In genomic region chr5:134547579-134547978, GRCh38 we compare ENCODE assay signal across 10 cellular contexts. TPM values are rescaled to one million over a fixed set of nuclear protein-coding genes. Genes with fewer than 3 reads are reported as not detected.
A peak's percentile ranks its signal among the peaks of the same experiment; 100 is the strongest.
DNase-seq lines count a peak whose midpoint lies in the region; ATAC-seq and TF ChIP-seq lines count a peak whose summit lies in the region.
"Had no signal": no experiment of that assay in that cellular context is flagged by ENCODE, and none has a peak within 500 bp of the region (broad histone marks: within the 10 kb centered on the region; RNA-seq: fewer than 3 reads in every experiment).

No MANE protein-coding gene starts in this region.

- peaks cover 6% of the 10 kb centered on the region for H3K36me3 Mint-ChIP-seq in activated naive CD4-positive, alpha-beta T cell treated with anti-CD3 and anti-CD28 coated beads, Interleukin-2, amount 50 U/mL, for 24 hours
- peaks cover 35% of the 10 kb centered on the region for H3K36me3 Mint-ChIP-seq in activated naive CD8-positive, alpha-beta T cell treated with anti-CD3 and anti-CD28 coated beads, Interleukin-2, amount 50 U/mL, for 24 hours (ENCODE audit: low read depth)
- peaks cover 9% of the 10 kb centered on the region for H3K36me3 Mint-ChIP-seq in chondrocyte (ENCODE audit: low read depth)

- no peak overlapping the region for H3K4me3 ChIP-seq in tibial artery

- no peak for TF ChIP-seq CTCF in tibial artery (IDR thresholded peaks at IDR 0.05)
- TF ChIP-seq CTCF in chondrocyte (IDR thresholded peaks at IDR 0.05), result no peak

- H3K9me3 ChIP-seq in tibial artery, result no peaks in the 10 kb centered on the region

- intact Hi-C loops in tibial artery (cut with DNase I; ENCODE audit: low total_unique reads), result no loop called here

- no peaks in the 10 kb centered on the region for H3K9me3 Mint-ChIP-seq in activated naive CD4-positive, alpha-beta T cell treated with anti-CD3 and anti-CD28 coated beads, Interleukin-2, amount 50 U/mL, for 24 hours
- no peaks in the 10 kb centered on the region for H3K9me3 Mint-ChIP-seq in activated naive CD8-positive, alpha-beta T cell treated with anti-CD3 and anti-CD28 coated beads, Interleukin-2, amount 50 U/mL, for 24 hours
- no peaks in the 10 kb centered on the region for H3K9me3 Mint-ChIP-seq in chondrocyte (ENCODE audit: low read depth)
- H3K9me3 Mint-ChIP-seq: dendritic cell treated with granulocyte-macrophage colony-stimulating factor and Interleukin-4, amounts not matched to agents 40 ng/mL and 50 ng/mL, for 4 days had no signal

- peaks cover 67% of the 10 kb centered on the region for H3K4me1 Mint-ChIP-seq in activated naive CD4-positive, alpha-beta T cell treated with anti-CD3 and anti-CD28 coated beads, Interleukin-2, amount 50 U/mL, for 24 hours
- peaks cover 77% of the 10 kb centered on the region for H3K4me1 Mint-ChIP-seq in activated naive CD8-positive, alpha-beta T cell treated with anti-CD3 and anti-CD28 coated beads, Interleukin-2, amount 50 U/mL, for 24 hours
- H3K4me1 Mint-ChIP-seq in chondrocyte (ENCODE audit: low read depth), result peaks cover 28% of the 10 kb centered on the region

- H3K36me3 ChIP-seq in tibial artery, result peaks cover 5 to 83% (median 51%) of the 10 kb centered on the region in 3 donors

- DNase-seq in activated naive CD4-positive, alpha-beta T cell treated with anti-CD3 and anti-CD28 coated beads, Interleukin-2, amount 50 U/mL, for 16 hours, result no peak
- no peak for DNase-seq in activated naive CD8-positive, alpha-beta T cell treated with anti-CD3 and anti-CD28 coated beads, Interleukin-2, amount 50 U/mL, for 24 hours
- DNase-seq in hepatic stellate cell (ENCODE audit: low spot score) (peak; percentile 71), tibial artery (peak; percentile 67 to 87), SHP77 (lab: John Stamatoyannopoulos, UW) (no peak), chondrocyte (ENCODE audit: low spot score) (no peak)
- DNase-seq in activated CD4-positive, CD25-positive, alpha-beta regulatory T cell treated with anti-CD3 and anti-CD28 coated beads, Interleukin-2, amount 50 U/mL, for 72 hours, result no peak
- DNase-seq: NCI-H2227 treated with DMSO at 0.1 percent for 48 hours had no signal

- peaks cover 8 to 92% (median 72%) of the 10 kb centered on the region in 4 donors for H3K4me1 ChIP-seq in tibial artery

- no peaks in the 10 kb centered on the region for H3K27me3 ChIP-seq in tibial artery

- H3K27ac ChIP-seq in tibial artery, result peak overlapping the region in 1 of 2 donors; percentile 57

- peak overlapping the region; percentile 80 for H3K27ac Mint-ChIP-seq in activated naive CD4-positive, alpha-beta T cell treated with anti-CD3 and anti-CD28 coated beads, Interleukin-2, amount 50 U/mL, for 24 hours
- peak overlapping the region; percentile 80 for H3K27ac Mint-ChIP-seq in activated naive CD8-positive, alpha-beta T cell treated with anti-CD3 and anti-CD28 coated beads, Interleukin-2, amount 50 U/mL, for 24 hours
- no peak overlapping the region for H3K27ac Mint-ChIP-seq in chondrocyte (ENCODE audit: unreplicated experiment)
- H3K27ac Mint-ChIP-seq: dendritic cell treated with granulocyte-macrophage colony-stimulating factor and Interleukin-4, amounts not matched to agents 40 ng/mL and 50 ng/mL, for 4 days had no signal

- H3K27me3 Mint-ChIP-seq in activated naive CD4-positive, alpha-beta T cell treated with anti-CD3 and anti-CD28 coated beads, Interleukin-2, amount 50 U/mL, for 24 hours, result no peaks in the 10 kb centered on the region
- no peaks in the 10 kb centered on the region for H3K27me3 Mint-ChIP-seq in activated naive CD8-positive, alpha-beta T cell treated with anti-CD3 and anti-CD28 coated beads, Interleukin-2, amount 50 U/mL, for 24 hours
- no peaks in the 10 kb centered on the region for H3K27me3 Mint-ChIP-seq in chondrocyte (ENCODE audit: low read depth)
- H3K27me3 Mint-ChIP-seq: dendritic cell treated with granulocyte-macrophage colony-stimulating factor and Interleukin-4, amounts not matched to agents 40 ng/mL and 50 ng/mL, for 4 days had no signal

- no peak for ATAC-seq in activated naive CD8-positive, alpha-beta T cell treated with anti-CD3 and anti-CD28 coated beads, Interleukin-2, amount 50 U/mL, for 24 hours

- no peak overlapping the region for H3K4me3 Mint-ChIP-seq in activated naive CD4-positive, alpha-beta T cell treated with anti-CD3 and anti-CD28 coated beads, Interleukin-2, amount 50 U/mL, for 24 hours
- H3K4me3 Mint-ChIP-seq in activated naive CD8-positive, alpha-beta T cell treated with anti-CD3 and anti-CD28 coated beads, Interleukin-2, amount 50 U/mL, for 24 hours, result no peak overlapping the region
- H3K4me3 Mint-ChIP-seq in chondrocyte (ENCODE audit: unreplicated experiment), result no peak overlapping the region
- H3K4me3 Mint-ChIP-seq: dendritic cell treated with granulocyte-macrophage colony-stimulating factor and Interleukin-4, amounts not matched to agents 40 ng/mL and 50 ng/mL, for 4 days had no signal

RNA-seq across cellular contexts. Expression of gene JADE2, which starts 22.1 kb away (rescaled TPM):
- total RNA-seq in chondrocyte, result 16.3 to 17.6 TPM (median 16.8 TPM) in 3 replicates

Comparison
In these comparisons a context has a peak if more than half of its experiments do, and no peak if none do; other contexts are left out.
1. DNase-seq: peak in hepatic stellate cell (single experiment) and tibial artery (2 of 2); none in activated naive CD4-positive, alpha-beta T cell treated with anti-CD3 and anti-CD28 coated beads, Interleukin-2, amount 50 U/mL, for 16 hours (single experiment), activated naive CD8-positive, alpha-beta T cell treated with anti-CD3 and anti-CD28 coated beads, Interleukin-2, amount 50 U/mL, for 24 hours (single experiment), SHP77 (0 of 2), activated CD4-positive, CD25-positive, alpha-beta regulatory T cell treated with anti-CD3 and anti-CD28 coated beads, Interleukin-2, amount 50 U/mL, for 72 hours (single experiment) and chondrocyte (single experiment).